Comparison of ENCODE assay signal across 15 cellular contexts in genomic region chr22:44207981-44208317, GRCh38. TPM values are rescaled to one million over a fixed set of nuclear protein-coding genes. Genes with fewer than 3 reads are reported as not detected.
A peak's percentile ranks its signal among the peaks of the same experiment; 100 is the strongest.
DNase-seq lines count a peak whose midpoint lies in the region; ATAC-seq and TF ChIP-seq lines count a peak whose summit lies in the region.
"Had no signal": no experiment of that assay in that cellular context is flagged by ENCODE, and none has a peak within 500 bp of the region (broad histone marks: within the 10 kb centered on the region; RNA-seq: fewer than 3 reads in every experiment).

No MANE protein-coding gene starts in this region.

- no peaks in the 10 kb centered on the region for H3K27me3 Mint-ChIP-seq in stimulated activated naive CD8-positive, alpha-beta T cell treated with anti-CD3 and anti-CD28 coated beads, Interleukin-15, Interleukin-2, amounts not matched to agents 100 ng/mL and 50 ng/mL, for 24 hours
- H3K27me3 Mint-ChIP-seq in stimulated activated naive CD8-positive, alpha-beta T cell treated with anti-CD3 and anti-CD28 coated beads, Interleukin-15, amount 100 ng/mL, for 72 hours, result no peaks in the 10 kb centered on the region
- H3K27me3 Mint-ChIP-seq in central memory CD8-positive, alpha-beta T cell, result no peaks in the 10 kb centered on the region
- H3K27me3 Mint-ChIP-seq in naive thymus-derived CD8-positive, alpha-beta T cell, result no peaks in the 10 kb centered on the region
- no peaks in the 10 kb centered on the region for H3K27me3 Mint-ChIP-seq in activated CD4-positive, alpha-beta T cell treated with anti-CD3 and anti-CD28 coated beads for 36 hours

- H3K9me3 Mint-ChIP-seq in stimulated activated naive CD8-positive, alpha-beta T cell treated with anti-CD3 and anti-CD28 coated beads, Interleukin-15, Interleukin-2, amounts not matched to agents 100 ng/mL and 50 ng/mL, for 24 hours, result peaks cover 20% of the 10 kb centered on the region
- H3K9me3 Mint-ChIP-seq in stimulated activated naive CD8-positive, alpha-beta T cell treated with anti-CD3 and anti-CD28 coated beads, Interleukin-15, amount 100 ng/mL, for 72 hours, result peaks cover 21 to 24% of the 10 kb centered on the region in 2 donors
- peaks cover 6% of the 10 kb centered on the region for H3K9me3 Mint-ChIP-seq in central memory CD8-positive, alpha-beta T cell
- peaks cover 0 to 25% (median 13%) of the 10 kb centered on the region in 9 donors for H3K9me3 Mint-ChIP-seq in naive thymus-derived CD8-positive, alpha-beta T cell
- H3K9me3 Mint-ChIP-seq in activated CD4-positive, alpha-beta T cell treated with anti-CD3 and anti-CD28 coated beads for 36 hours (ENCODE audit: low read depth), result peaks cover 12% of the 10 kb centered on the region

- intact Hi-C loops in activated CD4-positive, alpha-beta T cell treated with anti-CD3 and anti-CD28 coated beads for 36 hours (cut with DNase I, micrococcal nuclease), result no loop called here

- no peak for TF ChIP-seq CTCF in GM10248 (IDR thresholded peaks at IDR 0.05; ENCODE audit: control extremely low read depth, extremely low read depth, low read depth, missing control alignments)

- peaks cover 13% of the 10 kb centered on the region for H3K4me1 Mint-ChIP-seq in stimulated activated naive CD8-positive, alpha-beta T cell treated with anti-CD3 and anti-CD28 coated beads, Interleukin-15, Interleukin-2, amounts not matched to agents 100 ng/mL and 50 ng/mL, for 24 hours (ENCODE audit: low read depth)
- H3K4me1 Mint-ChIP-seq in stimulated activated naive CD8-positive, alpha-beta T cell treated with anti-CD3 and anti-CD28 coated beads, Interleukin-15, amount 100 ng/mL, for 72 hours, result peaks cover 12% of the 10 kb centered on the region
- peaks cover 27% of the 10 kb centered on the region for H3K4me1 Mint-ChIP-seq in central memory CD8-positive, alpha-beta T cell
- peaks cover 11 to 28% (median 17%) of the 10 kb centered on the region in 4 donors for H3K4me1 Mint-ChIP-seq in naive thymus-derived CD8-positive, alpha-beta T cell
- H3K4me1 Mint-ChIP-seq in activated CD4-positive, alpha-beta T cell treated with anti-CD3 and anti-CD28 coated beads for 36 hours, result no peaks in the 10 kb centered on the region

- no peak overlapping the region for H3K4me3 Mint-ChIP-seq in stimulated activated naive CD8-positive, alpha-beta T cell treated with anti-CD3 and anti-CD28 coated beads, Interleukin-15, Interleukin-2, amounts not matched to agents 100 ng/mL and 50 ng/mL, for 24 hours
- H3K4me3 Mint-ChIP-seq in stimulated activated naive CD8-positive, alpha-beta T cell treated with anti-CD3 and anti-CD28 coated beads, Interleukin-15, amount 100 ng/mL, for 72 hours, result no peak overlapping the region
- H3K4me3 Mint-ChIP-seq in central memory CD8-positive, alpha-beta T cell, result no peak overlapping the region
- no peak overlapping the region for H3K4me3 Mint-ChIP-seq in naive thymus-derived CD8-positive, alpha-beta T cell
- H3K4me3 Mint-ChIP-seq in activated CD4-positive, alpha-beta T cell treated with anti-CD3 and anti-CD28 coated beads for 36 hours, result no peak overlapping the region
- H3K4me3 Mint-ChIP-seq: H9 had no signal

- CTCF ChIA-PET in GM10248 (lab: Yijun Ruan, JAX), result no interaction called here
- CTCF ChIA-PET in activated CD4-positive, alpha-beta T cell treated with anti-CD3 and anti-CD28 coated beads for 36 hours (lab: Charles Lee), result no interaction called here

- H3K27ac Mint-ChIP-seq in stimulated activated naive CD8-positive, alpha-beta T cell treated with anti-CD3 and anti-CD28 coated beads, Interleukin-15, Interleukin-2, amounts not matched to agents 100 ng/mL and 50 ng/mL, for 24 hours, result peak overlapping the region; percentile 61
- H3K27ac Mint-ChIP-seq in stimulated activated naive CD8-positive, alpha-beta T cell treated with anti-CD3 and anti-CD28 coated beads, Interleukin-15, amount 100 ng/mL, for 72 hours, result no peak overlapping the region
- H3K27ac Mint-ChIP-seq in central memory CD8-positive, alpha-beta T cell (ENCODE audit: low read depth), result peak overlapping the region; percentile 89
- peak overlapping the region in 7 of 10 donors; percentile 39 to 95 (median 53) for H3K27ac Mint-ChIP-seq in naive thymus-derived CD8-positive, alpha-beta T cell
- no peak overlapping the region for H3K27ac Mint-ChIP-seq in activated CD4-positive, alpha-beta T cell treated with anti-CD3 and anti-CD28 coated beads for 36 hours
- H3K27ac Mint-ChIP-seq: H9 had no signal

- DNase-seq in stimulated activated naive CD8-positive, alpha-beta T cell treated with anti-CD3 and anti-CD28 coated beads, Interleukin-15, amount 100 ng/mL, for 72 hours, result no peak
- no peak for DNase-seq in central memory CD8-positive, alpha-beta T cell (ENCODE audit: low spot score in 2 of 2)
- DNase-seq in naive thymus-derived CD8-positive, alpha-beta T cell, result no peak
- no peak for DNase-seq in GM10248 (ENCODE audit: extremely low spot score)
- no peak for DNase-seq in activated CD4-positive, alpha-beta T cell treated with anti-CD3 and anti-CD28 coated beads for 36 hours
- DNase-seq: DMS53, H9, NCI-H1436 treated with DMSO at 0.1 percent for 48 hours, NCI-H2081 treated with DMSO at 0.1 percent for 48 hours, NCI-H524 treated with DMSO at 0.1 percent for 48 hours had no signal

- peaks cover 27% of the 10 kb centered on the region for H3K36me3 Mint-ChIP-seq in stimulated activated naive CD8-positive, alpha-beta T cell treated with anti-CD3 and anti-CD28 coated beads, Interleukin-15, Interleukin-2, amounts not matched to agents 100 ng/mL and 50 ng/mL, for 24 hours (ENCODE audit: low read depth)
- H3K36me3 Mint-ChIP-seq in central memory CD8-positive, alpha-beta T cell (ENCODE audit: insufficient read depth), result peaks cover 7% of the 10 kb centered on the region
- peaks cover 24 to 33% (median 31%) of the 10 kb centered on the region in 3 donors for H3K36me3 Mint-ChIP-seq in naive thymus-derived CD8-positive, alpha-beta T cell
- H3K36me3 Mint-ChIP-seq in activated CD4-positive, alpha-beta T cell treated with anti-CD3 and anti-CD28 coated beads for 36 hours (ENCODE audit: low read depth), result peaks cover 18% of the 10 kb centered on the region

- ATAC-seq in stimulated activated naive CD8-positive, alpha-beta T cell treated with anti-CD3 and anti-CD28 coated beads, Interleukin-15, amount 100 ng/mL, for 72 hours, result no peak
- no peak for ATAC-seq in central memory CD8-positive, alpha-beta T cell (replicated peaks; ENCODE audit: extremely low read depth, poor library complexity, severe bottlenecking)
- no peak for ATAC-seq in naive thymus-derived CD8-positive, alpha-beta T cell
- no peak for ATAC-seq in GM21360 (IDR thresholded peaks at IDR 0.05; ENCODE audit: unreplicated experiment)
- ATAC-seq in activated CD4-positive, alpha-beta T cell treated with anti-CD3 and anti-CD28 coated beads for 36 hours, result no peak
- ATAC-seq: HepG2, Panc1 had no signal

- POLR2A ChIA-PET in naive thymus-derived CD8-positive, alpha-beta T cell (lab: Charles Lee), result no interaction called here
- POLR2A ChIA-PET in GM10248 (lab: Yijun Ruan, JAX), result no interaction called here
- POLR2A ChIA-PET in activated CD4-positive, alpha-beta T cell treated with anti-CD3 and anti-CD28 coated beads for 36 hours (lab: Charles Lee), result no interaction called here

RNA-seq across cellular contexts. Expression of gene PARVG, which starts 27.2 kb away (rescaled TPM):
- total RNA-seq in naive thymus-derived CD8-positive, alpha-beta T cell, result 100 to 1,000 TPM; 224 to 229 TPM
- polyA plus RNA-seq in naive thymus-derived CD8-positive, alpha-beta T cell, result 10 to 100 TPM; 60.6 to 77.8 (median 67.0) TPM
- total RNA-seq in activated CD4-positive, alpha-beta T cell treated with anti-CD3 and anti-CD28 coated beads for 36 hours, result 10 to 100 TPM; 61.7 to 74.3 TPM
- total RNA-seq: HepG2, M059J had no signal
- polyA plus RNA-seq: HepG2 had no signal

Comparison
In these comparisons a context has a peak if more than half of its experiments do, and no peak if none do; other contexts are left out.
1. H3K27ac Mint-ChIP-seq: peak in stimulated activated naive CD8-positive, alpha-beta T cell treated with anti-CD3 and anti-CD28 coated beads, Interleukin-15, Interleukin-2, amounts not matched to agents 100 ng/mL and 50 ng/mL, for 24 hours (single experiment), central memory CD8-positive, alpha-beta T cell (single experiment) and naive thymus-derived CD8-positive, alpha-beta T cell (7 of 10); none in stimulated activated naive CD8-positive, alpha-beta T cell treated with anti-CD3 and anti-CD28 coated beads, Interleukin-15, amount 100 ng/mL, for 72 hours (0 of 2) and activated CD4-positive, alpha-beta T cell treated with anti-CD3 and anti-CD28 coated beads for 36 hours (single experiment).